In the genomic region with DNA sequence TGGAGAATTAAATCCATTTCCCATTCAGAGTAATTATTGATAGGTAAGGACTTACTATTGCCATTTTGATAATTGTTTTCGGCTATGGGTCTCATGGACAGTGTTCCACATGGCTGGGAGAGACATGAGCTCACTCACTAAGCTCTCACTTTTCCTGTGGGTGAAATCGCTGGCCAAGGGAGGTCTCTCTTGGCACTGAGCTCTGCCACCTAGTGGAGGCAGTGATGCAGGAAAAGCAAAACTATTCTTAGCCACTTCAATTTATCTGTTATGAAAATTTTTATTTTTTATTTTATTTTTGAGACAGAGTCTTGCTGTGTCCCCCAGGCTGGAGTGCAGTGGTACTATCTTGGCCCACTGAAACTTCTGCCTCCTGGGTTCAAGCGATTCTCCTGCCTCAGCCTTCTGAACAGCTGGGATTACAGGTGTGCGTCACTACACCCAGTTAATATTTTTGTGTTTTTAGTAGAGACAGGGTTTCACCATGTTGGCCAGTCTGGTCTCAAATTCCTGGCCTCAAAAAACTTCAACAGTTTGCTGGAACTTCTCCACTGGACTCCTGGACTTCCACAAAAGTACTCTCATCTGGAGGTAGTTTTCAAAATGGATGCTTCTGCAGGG, we compare ENCODE assay signal across 8 cellular contexts. TPM values are rescaled to one million over a fixed set of nuclear protein-coding genes. Genes with fewer than 3 reads are reported as not detected.
A peak's percentile ranks its signal among the peaks of the same experiment; 100 is the strongest.
DNase-seq lines count a peak whose midpoint lies in the region; ATAC-seq and TF ChIP-seq lines count a peak whose summit lies in the region.

No MANE protein-coding gene starts in this region.

- no peaks in the 10 kb centered on the region for H3K36me3 Mint-ChIP-seq in activated T-helper 1 cell treated with anti-CD3 and anti-CD28 coated beads, Interleukin-12 subunit alpha, Interleukin-12 subunit beta, Interleukin-2, Interleukin-4 antibody, amounts not matched to agents 30 ng/mL and 10 ng/mL and 1 ng/mL, durations not matched to agents 14 hours and 24 hours and 36 hours (ENCODE audit: low read depth)
- H3K36me3 Mint-ChIP-seq in type B pancreatic cell, result no peaks in the 10 kb centered on the region

- POLR2A ChIA-PET in Panc1 (lab: Charles Lee), result interaction anchor here (0.6 to 1.5 kb wide), 7 partner anchors 11 to 175 kb away, joined by 3 to 12 read pairs (median 3); no protein-coding TSS in a partner anchor

- H3K36me3 ChIP-seq in Panc1 (ENCODE audit: control insufficient read depth, insufficient read depth, low read length), result no peaks in the 10 kb centered on the region; the same call in 1 of the 2 replicates

- peaks cover 31% of the 10 kb centered on the region for H3K27me3 Mint-ChIP-seq in activated T-helper 1 cell treated with anti-CD3 and anti-CD28 coated beads, Interleukin-12 subunit alpha, Interleukin-12 subunit beta, Interleukin-2, Interleukin-4 antibody, amounts not matched to agents 30 ng/mL and 10 ng/mL and 1 ng/mL, durations not matched to agents 14 hours and 24 hours and 36 hours (ENCODE audit: insufficient read depth)
- peaks cover 14% of the 10 kb centered on the region for H3K27me3 Mint-ChIP-seq in type B pancreatic cell

- H3K4me3 Mint-ChIP-seq in activated T-helper 1 cell treated with anti-CD3 and anti-CD28 coated beads, Interleukin-12 subunit alpha, Interleukin-12 subunit beta, Interleukin-2, Interleukin-4 antibody, amounts not matched to agents 30 ng/mL and 10 ng/mL and 1 ng/mL, durations not matched to agents 14 hours and 24 hours and 36 hours, result no peak overlapping the region
- no peak overlapping the region for H3K4me3 Mint-ChIP-seq in type B pancreatic cell

- H3K4me3 ChIP-seq in Panc1 (ENCODE audit: low read depth in 2 of 2, low read length in 2 of 2), result no peak overlapping the region
- no peak overlapping the region for H3K4me3 ChIP-seq in foreskin fibroblast (ENCODE audit: low read depth in 1 of 2, low read length in 2 of 2)

- no peaks in the 10 kb centered on the region for H3K27me3 ChIP-seq in Panc1 (ENCODE audit: control insufficient read depth, insufficient read depth, low read length)

- H3K9me3 Mint-ChIP-seq in activated T-helper 1 cell treated with anti-CD3 and anti-CD28 coated beads, Interleukin-12 subunit alpha, Interleukin-12 subunit beta, Interleukin-2, Interleukin-4 antibody, amounts not matched to agents 30 ng/mL and 10 ng/mL and 1 ng/mL, durations not matched to agents 14 hours and 24 hours and 36 hours, result no peaks in the 10 kb centered on the region
- H3K9me3 Mint-ChIP-seq in type B pancreatic cell, result no peaks in the 10 kb centered on the region

- no TSS peak for BruUV-seq in Panc1 (replicated peaks; lab: Mats Ljungman, UMichigan)

- H3K27ac ChIP-seq in Panc1 (ENCODE audit: low read length), result no peak overlapping the region

- CTCF ChIA-PET in Panc1 (lab: Charles Lee), result interaction anchor here (0.5 to 2.2 kb wide), 21 partner anchors 8 to 417 kb away, joined by 3 to 30 read pairs (median 4); a partner anchor contains a TSS

- H3K4me1 Mint-ChIP-seq in activated T-helper 1 cell treated with anti-CD3 and anti-CD28 coated beads, Interleukin-12 subunit alpha, Interleukin-12 subunit beta, Interleukin-2, Interleukin-4 antibody, amounts not matched to agents 30 ng/mL and 10 ng/mL and 1 ng/mL, durations not matched to agents 14 hours and 24 hours and 36 hours (ENCODE audit: low read depth), result peaks cover 11% of the 10 kb centered on the region
- peaks cover 9% of the 10 kb centered on the region for H3K4me1 Mint-ChIP-seq in type B pancreatic cell (ENCODE audit: unreplicated experiment)

- intact Hi-C loops in Panc1 (cut with micrococcal nuclease; ENCODE audit: unreplicated experiment), result loop anchor here (5.0 kb wide), 2 partner anchors 41 to 296 kb away; no protein-coding TSS in a partner anchor
- intact Hi-C loops in activated T-helper 1 cell treated with anti-CD3 and anti-CD28 coated beads, Interleukin-12 subunit alpha, Interleukin-12 subunit beta, Interleukin-2, Interleukin-4 antibody, amounts not matched to agents 30 ng/mL and 10 ng/mL and 1 ng/mL, durations not matched to agents 14 hours and 24 hours and 36 hours (cut with micrococcal nuclease), result loop anchor here (1.0 to 2.0 kb wide), 3 partner anchors 240 to 314 kb away; no protein-coding TSS in a partner anchor

- DNase-seq in DMS53 treated with DMSO at 0.1 percent for 48 hours (lab: John Stamatoyannopoulos, UW; ENCODE audit: unreplicated experiment) (peak; percentile 49), KG1 (lab: John Stamatoyannopoulos, UW) (peak; percentile 50), Panc1 (ENCODE audit: low read depth, low spot score) (peak; percentile 71), foreskin fibroblast (peak; percentile 76 to 93), occipital lobe (lab: John Stamatoyannopoulos, UW) (peak; percentile 65), type B pancreatic cell (ENCODE audit: extremely low spot score, unreplicated experiment) (no peak)
- DNase-seq in activated T-helper 1 cell treated with anti-CD3 and anti-CD28 coated beads, Interleukin-12 subunit alpha, Interleukin-12 subunit beta, Interleukin-2, Interleukin-4 antibody, amounts not matched to agents 30 ng/mL and 10 ng/mL and 1 ng/mL, durations not matched to agents 14 hours and 24 hours and 36 hours (ENCODE audit: low spot score), result peak; percentile 28

- peak; percentile 97 for TF ChIP-seq CTCF in Panc1 (IDR thresholded peaks at IDR 0.05)
- TF ChIP-seq CTCF in foreskin fibroblast (IDR thresholded peaks at IDR 0.05; ENCODE audit: low read depth, low read length), result peak; percentile 91
- peak; percentile 95 for TF ChIP-seq CTCF in type B pancreatic cell (conservative IDR thresholded peaks at IDR 0.05)

- ATAC-seq in Panc1 (peak; percentile 59), HG02623 (IDR thresholded peaks at IDR 0.05; ENCODE audit: unreplicated experiment) (no peak)

- in situ Hi-C loops in Panc1 (cut with HindIII; ENCODE audit: low pct_unique_long_range_greater_than_20kb, low sequenced_read_pairs), result no loop called here

- H3K27ac Mint-ChIP-seq in activated T-helper 1 cell treated with anti-CD3 and anti-CD28 coated beads, Interleukin-12 subunit alpha, Interleukin-12 subunit beta, Interleukin-2, Interleukin-4 antibody, amounts not matched to agents 30 ng/mL and 10 ng/mL and 1 ng/mL, durations not matched to agents 14 hours and 24 hours and 36 hours, result no peak overlapping the region
- no peak overlapping the region for H3K27ac Mint-ChIP-seq in type B pancreatic cell

- no peaks in the 10 kb centered on the region for H3K9me3 ChIP-seq in Panc1 (ENCODE audit: control insufficient read depth, insufficient read depth, low read depth, low read length)

- H3K4me1 ChIP-seq in Panc1 (ENCODE audit: control insufficient read depth, insufficient read depth, low read length), result peaks cover 12% of the 10 kb centered on the region

RNA-seq across cellular contexts. Expression of a gene that starts 4.7 kb away (rescaled TPM):
- total RNA-seq in Panc1 (2021; ENCODE audit: unreplicated experiment), result 76.9 TPM
- 37.4 TPM for polyA plus RNA-seq in Panc1 (2012; ENCODE audit: insufficient read length)
- total RNA-seq in activated T-helper 1 cell treated with anti-CD3 and anti-CD28 coated beads, Interleukin-12 subunit alpha, Interleukin-12 subunit beta, Interleukin-2, Interleukin-4 antibody, amounts not matched to agents 30 ng/mL and 10 ng/mL and 1 ng/mL, durations not matched to agents 14 hours and 24 hours and 36 hours, result 41.1 and 41.6 TPM in 2 replicates
- total RNA-seq in occipital lobe, result 108 TPM
- total RNA-seq in type B pancreatic cell (ENCODE audit: low replicate concordance), result 40.6 and 57.8 TPM in 2 replicates

RNA-seq across cellular contexts. Expression of a gene that starts 16.0 kb away (rescaled TPM):
- total RNA-seq in Panc1 (2021; ENCODE audit: unreplicated experiment) (not detected), occipital lobe (0.78 TPM), type B pancreatic cell (ENCODE audit: low replicate concordance) (0.82 TPM in 1 of 2 replicates, not detected in the other)
- polyA plus RNA-seq in Panc1 (2012; ENCODE audit: insufficient read length), result not detected
- not detected in 2 replicates for total RNA-seq in activated T-helper 1 cell treated with anti-CD3 and anti-CD28 coated beads, Interleukin-12 subunit alpha, Interleukin-12 subunit beta, Interleukin-2, Interleukin-4 antibody, amounts not matched to agents 30 ng/mL and 10 ng/mL and 1 ng/mL, durations not matched to agents 14 hours and 24 hours and 36 hours

RNA-seq across cellular contexts. Expression of a gene that starts 56.0 kb away (rescaled TPM):
- total RNA-seq in Panc1 (2021; ENCODE audit: unreplicated experiment), result 70.2 TPM
- 53.1 TPM for polyA plus RNA-seq in Panc1 (2012; ENCODE audit: insufficient read length)
- total RNA-seq in activated T-helper 1 cell treated with anti-CD3 and anti-CD28 coated beads, Interleukin-12 subunit alpha, Interleukin-12 subunit beta, Interleukin-2, Interleukin-4 antibody, amounts not matched to agents 30 ng/mL and 10 ng/mL and 1 ng/mL, durations not matched to agents 14 hours and 24 hours and 36 hours, result 44.2 and 44.8 TPM in 2 replicates
- total RNA-seq in occipital lobe, result 126 TPM
- 53.2 and 55.7 TPM in 2 replicates for total RNA-seq in type B pancreatic cell (ENCODE audit: low replicate concordance)
